ENCODE assay signal across 7 cellular contexts in genomic region chr1:94863919-94864318, GRCh38. TPM values are rescaled to one million over a fixed set of nuclear protein-coding genes. Genes with fewer than 3 reads are reported as not detected.
DNase-seq lines count a peak whose midpoint lies in the region; ATAC-seq and TF ChIP-seq lines count a peak whose summit lies in the region.

No MANE protein-coding gene starts in this region.

- intact Hi-C loops in aorta (cut with DNase I): loop anchor here in 1 of 2 donors (2.0 to 5.0 kb wide), 2 partner anchors 63 to 158 kb away; partner anchors contain the start of gene CNN3

- H3K4me3 ChIP-seq in epithelial cell of esophagus (ENCODE audit: low read length) (no peak overlapping the region), aorta (ENCODE audit: low read length in 2 of 2) (no peak overlapping the region)

- no peaks in the 10 kb centered on the region for H3K9me3 ChIP-seq in aorta (ENCODE audit: control insufficient read depth, low read length)

- peak; percentile 85 for DNase-seq in NCI-H226
- peak; percentile 86 for DNase-seq in epithelial cell of esophagus (ENCODE audit: low read depth)
- peak; percentile 60 for DNase-seq in midbrain (lab: John Stamatoyannopoulos, UW)
- DNase-seq in aorta: peak in 1 of 2 donors; percentile 59
- DNase-seq in NCI-H345 treated with DMSO at 0.1 percent for 48 hours (lab: John Stamatoyannopoulos, UW; ENCODE audit: unreplicated experiment): no peak
- DNase-seq in NCI-H2227 treated with DMSO at 0.1 percent for 48 hours (lab: John Stamatoyannopoulos, UW): no peak

- WGBS in aorta, 2 donors: 2 to 6% methylated on average over 4 of the region's 4 CpGs

- peak; percentile 87 for ATAC-seq in aorta (ENCODE audit: low FRiP score)
- no peak for ATAC-seq in GM19467 (IDR thresholded peaks at IDR 0.05; ENCODE audit: unreplicated experiment)

- H3K27me3 ChIP-seq in aorta (ENCODE audit: control insufficient read depth in 1 of 2, insufficient read depth in 2 of 2, low read length in 1 of 2): no peaks in the 10 kb centered on the region

- H3K36me3 ChIP-seq in aorta (ENCODE audit: control insufficient read depth in 1 of 2, insufficient read depth in 2 of 2, low read length in 1 of 2): no peaks in the 10 kb centered on the region

- H3K27ac ChIP-seq in aorta (ENCODE audit: low read depth in 1 of 2, low read length in 2 of 2): peak overlapping the region; percentile 75 to 97

- H3K4me1 ChIP-seq in aorta (ENCODE audit: control insufficient read depth in 1 of 2, insufficient read depth in 2 of 2, low read length in 2 of 2): peaks cover 7 to 8% of the 10 kb centered on the region in 2 donors

- TF ChIP-seq CTCF in epithelial cell of esophagus (IDR thresholded peaks at IDR 0.05; ENCODE audit: insufficient read depth, low read depth, low read length, missing control alignments): no peak

RNA-seq across cellular contexts. Expression of gene SLC44A3, which starts 43.8 kb away (rescaled TPM):
- total RNA-seq in aorta: 1 to 10 TPM; 3.3 to 7.2 TPM
- polyA plus RNA-seq in aorta: 1 to 10 TPM; 2.3 to 5.3 TPM

Comparison
In these comparisons a context has a peak if more than half of its experiments do, and no peak if none do; other contexts are left out.
1. DNase-seq: peak in NCI-H226 (single experiment), epithelial cell of esophagus (single experiment) and midbrain (single experiment); none in NCI-H345 treated with DMSO at 0.1 percent for 48 hours (single experiment) and NCI-H2227 treated with DMSO at 0.1 percent for 48 hours (single experiment).